11 cellular contexts compared by ENCODE assay signal in genomic region chr12:85441740-85442139, GRCh38.
A peak's percentile ranks its signal among the peaks of the same experiment; 100 is the strongest.
DNase-seq lines count a peak whose midpoint lies in the region; ATAC-seq and TF ChIP-seq lines count a peak whose summit lies in the region.
"Had no signal": no experiment of that assay in that cellular context is flagged by ENCODE, and none has a peak within 500 bp of the region (broad histone marks: within the 10 kb centered on the region; RNA-seq: fewer than 3 reads in every experiment).

No MANE protein-coding gene starts in this region.

- H3K79me2 ChIP-seq in mammary epithelial cell (ENCODE audit: insufficient read depth, low read length): no peaks in the 10 kb centered on the region
- H3K79me2 ChIP-seq: parathyroid adenoma had no signal

- H3K4me1 Mint-ChIP-seq in MCF 10A (ENCODE audit: insufficient read depth, unreplicated experiment): no peaks in the 10 kb centered on the region
- H3K4me1 Mint-ChIP-seq: CD4-positive, CD25-positive, alpha-beta regulatory T cell had no signal

- H3K9ac ChIP-seq in mammary epithelial cell (ENCODE audit: insufficient read depth, low read length): no peak overlapping the region
- H3K9ac ChIP-seq: parathyroid adenoma had no signal

- no peak overlapping the region for H3K4me2 ChIP-seq in mammary epithelial cell (ENCODE audit: insufficient read depth, low read depth, low read length)

- no peak overlapping the region for H3K4me3 Mint-ChIP-seq in MCF 10A (ENCODE audit: unreplicated experiment)
- H3K4me3 Mint-ChIP-seq: CD4-positive, CD25-positive, alpha-beta regulatory T cell had no signal

- H3K36me3 Mint-ChIP-seq in MCF 10A (ENCODE audit: insufficient read depth, unreplicated experiment): no peaks in the 10 kb centered on the region
- H3K36me3 Mint-ChIP-seq: CD4-positive, CD25-positive, alpha-beta regulatory T cell had no signal

- H3K27me3 Mint-ChIP-seq in MCF 10A (ENCODE audit: insufficient read depth, unreplicated experiment): no peaks in the 10 kb centered on the region
- H3K27me3 Mint-ChIP-seq: CD4-positive, CD25-positive, alpha-beta regulatory T cell had no signal

- H3K9me3 ChIP-seq in mammary epithelial cell (replicated peaks; ENCODE audit: insufficient read depth, low read length) (no peaks in the 10 kb centered on the region), aorta (ENCODE audit: control insufficient read depth, low read length) (no peaks in the 10 kb centered on the region)

- BruUV-seq in MCF 10A (replicated peaks; lab: Mats Ljungman, UMichigan) (no TSS peak), mammary epithelial cell (replicated peaks; lab: Mats Ljungman, UMichigan) (no TSS peak)

- no peak overlapping the region for H3K27ac ChIP-seq in mammary epithelial cell (ENCODE audit: insufficient read depth, low read depth, low read length)
- no peak overlapping the region for H3K27ac ChIP-seq in aorta (ENCODE audit: low read depth in 1 of 2, low read length in 2 of 2)
- H3K27ac ChIP-seq: parathyroid adenoma had no signal

- intact Hi-C loops in MCF 10A (cut with micrococcal nuclease) (no loop called here), mammary epithelial cell (cut with micrococcal nuclease) (no loop called here), aorta (cut with DNase I) (no loop called here)

- H3K4me3 ChIP-seq in mammary epithelial cell (replicated peaks in 1 of 3; ENCODE audit: insufficient read depth in 1 of 3, low read depth in 2 of 3, low read length in 3 of 3) (no peak overlapping the region), fibroblast of mammary gland (ENCODE audit: control insufficient read depth, low read depth, low read length) (no peak overlapping the region), aorta (ENCODE audit: low read length in 2 of 2) (no peak overlapping the region)

- no peak overlapping the region for H2AFZ ChIP-seq in mammary epithelial cell (ENCODE audit: low read depth, low read length)
- H2AFZ ChIP-seq: parathyroid adenoma had no signal

- peak; percentile 21 for TF ChIP-seq CTCF in MCF 10A (IDR thresholded peaks at IDR 0.05; ENCODE audit: unreplicated experiment)
- peak in 1 of 2 donors; percentile 45 for TF ChIP-seq CTCF in mammary epithelial cell (conservative IDR thresholded peaks at IDR 0.05 in 1 of 2, IDR thresholded peaks at IDR 0.05 in 1 of 2; ENCODE audit: extremely low read depth in 1 of 2, insufficient read depth in 1 of 2, low read depth in 1 of 2, low read length in 2 of 2)
- TF ChIP-seq CTCF in fibroblast of mammary gland (conservative IDR thresholded peaks at IDR 0.05; ENCODE audit: control insufficient read depth, insufficient read depth, low read depth, low read length): peak; percentile 24

- H3K27me3 ChIP-seq in mammary epithelial cell (ENCODE audit: insufficient read depth, low read length) (no peaks in the 10 kb centered on the region), aorta (ENCODE audit: control insufficient read depth in 1 of 2, insufficient read depth in 2 of 2, low read length in 1 of 2) (no peaks in the 10 kb centered on the region)

- POLR2A ChIA-PET in MCF 10A (lab: Yijun Ruan, JAX): no interaction called here

- H3K4me1 ChIP-seq in mammary epithelial cell (ENCODE audit: insufficient read depth, low read length): no peaks in the 10 kb centered on the region
- H3K4me1 ChIP-seq in aorta (ENCODE audit: control insufficient read depth in 1 of 2, insufficient read depth in 2 of 2, low read length in 2 of 2): no peaks in the 10 kb centered on the region
- H3K4me1 ChIP-seq: parathyroid adenoma had no signal

- H4K20me1 ChIP-seq in mammary epithelial cell (ENCODE audit: insufficient read depth, low read length): no peaks in the 10 kb centered on the region

- CTCF ChIA-PET in MCF 10A (lab: Yijun Ruan, JAX) (interaction anchor here (0.6 to 5.0 kb wide), 23 partner anchors 10 to 385 kb away, joined by 3 to 47 read pairs (median 4); no protein-coding TSS in a partner anchor), mammary epithelial cell (lab: Charles Lee; ENCODE audit: low non-redundant PET) (no interaction called here)

- no peaks in the 10 kb centered on the region for H3K9me3 Mint-ChIP-seq in MCF 10A (ENCODE audit: unreplicated experiment)

- H3K27ac Mint-ChIP-seq in MCF 10A (ENCODE audit: low read depth, unreplicated experiment): no peak overlapping the region
- H3K27ac Mint-ChIP-seq: CD4-positive, CD25-positive, alpha-beta regulatory T cell had no signal

- WGBS in mammary epithelial cell (ENCODE audit: low coverage, missing lambda C conversion rate): 0% methylated on average over 1 of the region's 1 CpG
- 66 to 70% methylated on average over 1 of the region's 1 CpG for WGBS in aorta, 2 donors

- no peak for ATAC-seq in HG03039 (IDR thresholded peaks at IDR 0.05; ENCODE audit: unreplicated experiment)
- ATAC-seq in aorta (ENCODE audit: low FRiP score): no peak

- in situ Hi-C loops in mammary epithelial cell (cut with MboI; ENCODE audit: low sequenced_read_pairs in 2 of 2): loop anchor here (10.0 kb wide), 1 partner anchor 367 kb away; no protein-coding TSS in a partner anchor

- DNase-seq in MCF 10A (ENCODE audit: unreplicated experiment) (peak; percentile 40), mammary epithelial cell (no peak), RPMI7951 (ENCODE audit: low read depth) (peak; percentile 5), fibroblast of mammary gland (ENCODE audit: low read depth) (peak; percentile 9), stromal cell of bone marrow (ENCODE audit: low read depth) (peak; percentile 9), activated gamma-delta T cell treated with Interleukin-2 at 50 U/mL for 16 hours (no peak), aorta (no peak)
- DNase-seq: activated CD4-positive, alpha-beta T cell treated with anti-CD3 and anti-CD28 coated beads, Interleukin-2, amount 50 U/mL, for 4 hours; CD4-positive, CD25-positive, alpha-beta regulatory T cell had no signal

- no peaks in the 10 kb centered on the region for H3K36me3 ChIP-seq in mammary epithelial cell (ENCODE audit: insufficient read depth, low read length)
- H3K36me3 ChIP-seq in aorta (ENCODE audit: control insufficient read depth in 1 of 2, insufficient read depth in 2 of 2, low read length in 1 of 2): no peaks in the 10 kb centered on the region

- dilution Hi-C loops in mammary epithelial cell (cut with HindIII; ENCODE audit: low sequenced_read_pairs): no loop called here

Comparison
In these comparisons a context has a peak if more than half of its experiments do, and no peak if none do; other contexts are left out.
1. DNase-seq: peak in MCF 10A (single experiment), RPMI7951 (single experiment), fibroblast of mammary gland (single experiment) and stromal cell of bone marrow (single experiment); none in mammary epithelial cell (single experiment), activated gamma-delta T cell treated with Interleukin-2 at 50 U/mL for 16 hours (single experiment) and aorta (0 of 2).